ENCODE assay signal across 11 cellular contexts in the genomic region with DNA sequence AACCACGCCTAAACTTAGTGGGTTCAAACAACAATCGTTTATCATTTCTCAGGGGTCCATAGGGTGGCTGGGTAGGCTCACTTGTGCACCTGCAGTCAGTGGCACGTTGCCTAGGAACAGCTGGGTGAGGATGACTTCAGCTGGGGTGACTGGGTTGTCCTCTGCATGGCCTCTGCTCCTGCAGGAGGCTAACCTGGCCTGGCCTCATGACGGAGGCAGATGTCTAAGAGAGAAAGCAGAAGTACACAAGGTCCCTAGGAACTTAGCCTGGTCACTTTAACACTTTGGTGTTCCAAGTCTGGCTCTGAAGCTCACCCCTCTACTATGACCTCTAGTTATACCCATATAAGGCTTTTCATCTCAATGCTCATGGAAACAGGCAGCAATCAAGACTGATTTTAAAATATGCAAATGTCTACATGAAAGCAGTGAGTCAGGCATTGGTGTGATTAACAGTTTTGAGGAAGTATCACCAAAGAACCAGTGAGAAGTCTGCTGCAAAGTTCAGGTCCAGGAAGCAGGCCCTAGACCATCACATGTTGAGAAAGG. TPM values are rescaled to one million over a fixed set of nuclear protein-coding genes. Genes with fewer than 3 reads are reported as not detected.
A peak's percentile ranks its signal among the peaks of the same experiment; 100 is the strongest.
DNase-seq lines count a peak whose midpoint lies in the region; ATAC-seq and TF ChIP-seq lines count a peak whose summit lies in the region.
"Had no signal": no experiment of that assay in that cellular context is flagged by ENCODE, and none has a peak within 500 bp of the region (broad histone marks: within the 10 kb centered on the region; RNA-seq: fewer than 3 reads in every experiment).

No MANE protein-coding gene starts in this region.

- H3K27ac Mint-ChIP-seq in CD4-positive, CD25-positive, alpha-beta regulatory T cell: no peak overlapping the region

- no peak overlapping the region for H3K27ac ChIP-seq in CD4-positive, CD25-positive, alpha-beta regulatory T cell (ENCODE audit: insufficient read depth, low read length, poor library complexity, severe bottlenecking)
- peak overlapping the region; percentile 37 for H3K27ac ChIP-seq in SU-DHL-6 (ENCODE audit: low read depth, low read length)

- H3K27me3 Mint-ChIP-seq in CD4-positive, CD25-positive, alpha-beta regulatory T cell: peaks cover 5% of the 10 kb centered on the region

- H3K4me1 Mint-ChIP-seq in CD4-positive, CD25-positive, alpha-beta regulatory T cell: peaks cover 0 to 8% (median 0%) of the 10 kb centered on the region in 4 donors

- no peaks in the 10 kb centered on the region for H3K9me3 ChIP-seq in CD4-positive, CD25-positive, alpha-beta regulatory T cell (ENCODE audit: control insufficient read depth in 2 of 2, low read length in 2 of 2)
- no peaks in the 10 kb centered on the region for H3K9me3 ChIP-seq in SU-DHL-6 (ENCODE audit: insufficient read depth, low read length)

- no peak overlapping the region for H3K4me3 ChIP-seq in CD4-positive, CD25-positive, alpha-beta regulatory T cell (ENCODE audit: low read depth, low read length)
- H3K4me3 ChIP-seq in SU-DHL-6 (ENCODE audit: insufficient read depth, low read length, poor library complexity, severe bottlenecking): no peak overlapping the region

- no peak overlapping the region for H3K4me3 Mint-ChIP-seq in CD4-positive, CD25-positive, alpha-beta regulatory T cell

- peak in 1 of 3 donors; percentile 14 for DNase-seq in CD4-positive, CD25-positive, alpha-beta regulatory T cell
- DNase-seq in EL (no peak), DMS79 treated with DMSO at 0.1 percent for 48 hours (lab: John Stamatoyannopoulos, UW) (no peak), DMS153 (lab: John Stamatoyannopoulos, UW) (no peak)
- no peak for DNase-seq in activated naive CD4-positive, alpha-beta T cell treated with Interleukin-2 at 50 U/mL for 16 hours
- DNase-seq: NCI-H1436 treated with DMSO at 0.1 percent for 48 hours; stimulated activated CD4-positive, alpha-beta T cell treated with anti-CD3 and anti-CD28 coated beads, Interleukin-2, amount 100 ng/mL, for 24 hours had no signal

- no peaks in the 10 kb centered on the region for H4K20me1 ChIP-seq in SU-DHL-6 (ENCODE audit: low read depth, low read length)

- no peak overlapping the region for H3K9ac ChIP-seq in SU-DHL-6 (ENCODE audit: low read length)

- H3K9me3 Mint-ChIP-seq in CD4-positive, CD25-positive, alpha-beta regulatory T cell: no peaks in the 10 kb centered on the region

- H3F3A ChIP-seq in SU-DHL-6 (ENCODE audit: insufficient read depth): no peaks in the 10 kb centered on the region

- no peak for TF ChIP-seq CTCF in SU-DHL-6 (IDR thresholded peaks at IDR 0.05; ENCODE audit: insufficient read depth, low read length, poor library complexity, severe bottlenecking)

- H3K36me3 ChIP-seq in CD4-positive, CD25-positive, alpha-beta regulatory T cell (ENCODE audit: control insufficient read depth, insufficient read depth, low read length): no peaks in the 10 kb centered on the region
- no peaks in the 10 kb centered on the region for H3K36me3 ChIP-seq in SU-DHL-6 (ENCODE audit: low read length)

- peak overlapping the region; percentile 50 for H2AFZ ChIP-seq in SU-DHL-6 (ENCODE audit: low read depth, low read length, severe bottlenecking)

- H3K79me2 ChIP-seq in SU-DHL-6 (ENCODE audit: insufficient read depth, low read length): no peaks in the 10 kb centered on the region

- peak overlapping the region; percentile 20 for H3K4me2 ChIP-seq in SU-DHL-6 (ENCODE audit: low read depth, low read length, poor library complexity, severe bottlenecking)

- no peaks in the 10 kb centered on the region for H3K9me2 ChIP-seq in SU-DHL-6 (replicated peaks; ENCODE audit: insufficient read depth, low read length)

- no peaks in the 10 kb centered on the region for H3K36me3 Mint-ChIP-seq in CD4-positive, CD25-positive, alpha-beta regulatory T cell

- no peaks in the 10 kb centered on the region for H3K27me3 ChIP-seq in CD4-positive, CD25-positive, alpha-beta regulatory T cell (ENCODE audit: control insufficient read depth, insufficient read depth, low read length)
- H3K27me3 ChIP-seq in SU-DHL-6 (ENCODE audit: low read length): no peaks in the 10 kb centered on the region

- no peaks in the 10 kb centered on the region for H3K4me1 ChIP-seq in CD4-positive, CD25-positive, alpha-beta regulatory T cell (ENCODE audit: control insufficient read depth, insufficient read depth, low read length, poor library complexity, severe bottlenecking)

- ATAC-seq in CD4-positive, CD25-positive, alpha-beta regulatory T cell (ENCODE audit: low read depth in 2 of 2): peak; percentile 44 to 48
- ATAC-seq in GM19351 (IDR thresholded peaks at IDR 0.05; ENCODE audit: unreplicated experiment): peak; percentile 95
- ATAC-seq in HG03095 (IDR thresholded peaks at IDR 0.05; ENCODE audit: unreplicated experiment): peak; percentile 89

RNA-seq across cellular contexts. Expression of a gene that starts 10.8 kb away (rescaled TPM):
- total RNA-seq in CD4-positive, CD25-positive, alpha-beta regulatory T cell: not detected
- under 1 TPM in 3 of 4 donors, not detected in 1; 0.10 to 0.13 (median 0.11) TPM for polyA plus RNA-seq in CD4-positive, CD25-positive, alpha-beta regulatory T cell
- total RNA-seq: Daoy had no signal

RNA-seq across cellular contexts. Expression of a gene that starts 17.7 kb away (rescaled TPM):
- 10.6 TPM for total RNA-seq in CD4-positive, CD25-positive, alpha-beta regulatory T cell
- 1 to 10 TPM in 3 of 4 donors, under 1 TPM in 1; 0.47 to 4.8 (median 2.8) TPM for polyA plus RNA-seq in CD4-positive, CD25-positive, alpha-beta regulatory T cell
